Comparison of ENCODE assay signal across 7 cellular contexts in genomic region chr17:80259642-80260535, GRCh38. TPM values are rescaled to one million over a fixed set of nuclear protein-coding genes. Genes with fewer than 3 reads are reported as not detected.
A peak's percentile ranks its signal among the peaks of the same experiment; 100 is the strongest.
DNase-seq lines count a peak whose midpoint lies in the region; ATAC-seq and TF ChIP-seq lines count a peak whose summit lies in the region.

No MANE protein-coding gene starts in this region.

- H3K9me3 ChIP-seq in SJCRH30 (replicated peaks) (no peaks in the 10 kb centered on the region), ovary (no peaks in the 10 kb centered on the region)

- TF ChIP-seq EP300 in ovary (IDR thresholded peaks at IDR 0.05): no peak

- ATAC-seq in GM18502 (IDR thresholded peaks at IDR 0.05; ENCODE audit: poor library complexity, unreplicated experiment): peak; percentile 34
- ATAC-seq in HG03442 (IDR thresholded peaks at IDR 0.05; ENCODE audit: unreplicated experiment): peak; percentile 33
- peak; percentile 38 to 48 for ATAC-seq in activated naive CD4-positive, alpha-beta T cell treated with anti-CD3 and anti-CD28 coated beads, Interleukin-2, amount 50 U/mL, for 72 hours
- ATAC-seq in Right ventricle myocardium inferior: peak; percentile 83

- H3K4me3 ChIP-seq in SJCRH30 (peak overlapping the region; percentile 66), ovary (peak overlapping the region; percentile 58), urinary bladder (ENCODE audit: low read depth, low read length) (peak overlapping the region; percentile 80)

- H3K27ac Mint-ChIP-seq in activated naive CD4-positive, alpha-beta T cell treated with anti-CD3 and anti-CD28 coated beads, Interleukin-2, amount 50 U/mL, for 72 hours: peak overlapping the region; percentile 94 to 98

- no peaks in the 10 kb centered on the region for H3K9me3 Mint-ChIP-seq in activated naive CD4-positive, alpha-beta T cell treated with anti-CD3 and anti-CD28 coated beads, Interleukin-2, amount 50 U/mL, for 72 hours

- H3K4me1 ChIP-seq in SJCRH30 (peaks cover 13% of the 10 kb centered on the region), ovary (ENCODE audit: insufficient read depth) (peaks cover 16% of the 10 kb centered on the region), urinary bladder (ENCODE audit: insufficient read depth) (peaks cover 5% of the 10 kb centered on the region)

- H3K27ac ChIP-seq in SJCRH30: no peak overlapping the region; the same call in 1 of the 2 replicates
- peak overlapping the region; percentile 54 to 87 for H3K27ac ChIP-seq in ovary
- peak overlapping the region; percentile 94 for H3K27ac ChIP-seq in urinary bladder (ENCODE audit: low read depth)

- H3K36me3 ChIP-seq in SJCRH30: no peaks in the 10 kb centered on the region
- no peaks in the 10 kb centered on the region for H3K36me3 ChIP-seq in ovary
- H3K36me3 ChIP-seq in urinary bladder (ENCODE audit: insufficient read depth): no peaks in the 10 kb centered on the region

- peak in 1 of 3 donors; percentile 22 for TF ChIP-seq CTCF in ovary (IDR thresholded peaks at IDR 0.05)

- intact Hi-C loops in Right ventricle myocardium inferior (cut with DNase I): loop anchor here (5.0 kb wide), 2 partner anchors 113 to 158 kb away; partner anchors contain the start of genes EIF4A3 and GAA
- intact Hi-C loops in ovary (cut with DNase I): loop anchor here in 2 of 4 donors (2.0 to 10.0 kb wide), 2 partner anchors 39 to 95 kb away; partner anchors contain the start of genes SGSH (in 1 of the 2) and SLC26A11 (in 1 of the 2)

- H3K27me3 ChIP-seq in SJCRH30 (no peaks in the 10 kb centered on the region), ovary (no peaks in the 10 kb centered on the region)

- peak; percentile 87 for DNase-seq in SJCRH30
- DNase-seq in activated naive CD4-positive, alpha-beta T cell treated with anti-CD3 and anti-CD28 coated beads, Interleukin-2, amount 50 U/mL, for 72 hours (ENCODE audit: low spot score in 2 of 2): peak; percentile 79 to 84
- peak; percentile 88 for DNase-seq in Right ventricle myocardium inferior (ENCODE audit: missing footprints)
- DNase-seq in ovary: peak; percentile 66 to 84 (median 73)

- 6 to 15% (median 12%) methylated on average over 42 to 79 of the region's 79 CpGs for WGBS in ovary, 3 donors
- WGBS in urinary bladder: 12% methylated on average over 79 of the region's 79 CpGs

- no peak for TF ChIP-seq POLR2A in ovary (IDR thresholded peaks at IDR 0.05)

- H3K36me3 Mint-ChIP-seq in activated naive CD4-positive, alpha-beta T cell treated with anti-CD3 and anti-CD28 coated beads, Interleukin-2, amount 50 U/mL, for 72 hours: peaks cover 28 to 31% of the 10 kb centered on the region in 2 donors

RNA-seq across cellular contexts. Expression of gene RNF213, which starts 0.8 kb away (rescaled TPM):
- 12.2 and 13.0 TPM in 2 replicates for total RNA-seq in SJCRH30 (2014; rRNA removed; shearing (Covaris generic))
- 100 to 1,000 TPM; 415 to 602 TPM for total RNA-seq in activated naive CD4-positive, alpha-beta T cell treated with anti-CD3 and anti-CD28 coated beads, Interleukin-2, amount 50 U/mL, for 72 hours
- 28.6 TPM for total RNA-seq in Right ventricle myocardium inferior
- 10 to 100 TPM; 37.3 to 89.1 (median 50.8) TPM for total RNA-seq in ovary
- 10 to 100 TPM; 21.5 to 78.1 TPM for polyA plus RNA-seq in ovary
- total RNA-seq in urinary bladder: 81.5 TPM
- polyA plus RNA-seq in urinary bladder: 37.2 TPM

RNA-seq across cellular contexts. Expression of gene SLC26A11, which starts 39.7 kb away (rescaled TPM):
- 8.6 and 14.7 TPM in 2 replicates for total RNA-seq in SJCRH30 (2014; rRNA removed; shearing (Covaris generic))
- 10 to 100 TPM in 1 of 2 donors, 1 to 10 TPM in 1; 7.5 to 13.1 TPM for total RNA-seq in activated naive CD4-positive, alpha-beta T cell treated with anti-CD3 and anti-CD28 coated beads, Interleukin-2, amount 50 U/mL, for 72 hours
- total RNA-seq in Right ventricle myocardium inferior: 3.9 TPM
- 10 to 100 TPM; 18.4 to 30.3 (median 24.2) TPM for total RNA-seq in ovary
- 10 to 100 TPM in 1 of 2 donors, 1 to 10 TPM in 1; 8.4 to 20.0 TPM for polyA plus RNA-seq in ovary
- 9.2 TPM for total RNA-seq in urinary bladder
- 14.2 TPM for polyA plus RNA-seq in urinary bladder

RNA-seq across cellular contexts. Expression of gene SGSH, which starts 39.8 kb away (rescaled TPM):
- total RNA-seq in SJCRH30 (2014; rRNA removed; shearing (Covaris generic)): 18.3 and 19.3 TPM in 2 replicates
- 10 to 100 TPM; 34.8 to 39.0 TPM for total RNA-seq in activated naive CD4-positive, alpha-beta T cell treated with anti-CD3 and anti-CD28 coated beads, Interleukin-2, amount 50 U/mL, for 72 hours
- total RNA-seq in Right ventricle myocardium inferior (12.4 TPM), ovary (10 to 100 TPM; 10.8 to 39.9 (median 30.6) TPM), urinary bladder (8.4 TPM)
- polyA plus RNA-seq in ovary (10 to 100 TPM; 13.0 to 23.3 TPM), urinary bladder (30.6 TPM)

Comparison
In these comparisons a context has a peak if more than half of its experiments do, and no peak if none do; other contexts are left out.
1. ATAC-seq: peak in every context shown above with its lines; median percentile 83 in Right ventricle myocardium inferior; 43 in activated naive CD4-positive, alpha-beta T cell treated with anti-CD3 and anti-CD28 coated beads, Interleukin-2, amount 50 U/mL, for 72 hours; 34 in GM18502; 33 in HG03442.